In the genomic region with DNA sequence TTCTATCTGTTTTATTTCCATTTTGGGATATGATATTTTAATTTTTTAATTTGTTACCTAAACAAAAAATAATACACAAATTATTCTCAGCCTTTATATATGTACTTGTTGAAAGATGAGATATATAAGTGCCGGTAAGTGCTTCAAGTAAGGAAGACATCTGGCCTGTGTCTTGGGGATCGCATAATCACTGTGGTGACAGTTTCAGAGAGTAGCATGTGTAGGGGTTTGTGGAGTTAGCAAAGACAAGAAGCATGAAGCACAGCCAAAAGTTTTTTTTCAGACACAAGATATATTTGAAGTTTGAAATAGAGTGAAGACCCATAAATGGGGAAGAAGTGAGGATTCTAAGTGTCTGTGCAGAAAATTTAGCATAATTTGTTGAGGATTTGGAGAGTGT, we compare ENCODE assay signal across 22 cellular contexts.
"Had no signal": no experiment of that assay in that cellular context is flagged by ENCODE, and none has a peak within 500 bp of the region (broad histone marks: within the 10 kb centered on the region; RNA-seq: fewer than 3 reads in every experiment).

No MANE protein-coding gene starts in this region.

- H3K27ac Mint-ChIP-seq: IgD-negative memory B cell, T-helper 17 cell had no signal

- H3K27me3 Mint-ChIP-seq: IgD-negative memory B cell, T-helper 17 cell had no signal

- H3K27ac ChIP-seq: RWPE1 had no signal

- DNase-seq: KBM-7; MV-4-11; NCI-H1048; NCI-H1105; NCI-H1417; NCI-H1436 treated with DMSO at 0.1 percent for 48 hours; NCI-H1694; NCI-H187 treated with DMSO at 0.1 percent for 48 hours; NCI-H2029 treated with DMSO at 0.1 percent for 48 hours; NCI-H2171 treated with DMSO at 0.1 percent for 48 hours; NCI-H345; NCI-H69; NCI-H774; NK-92 treated with Interleukin-12 subunit alpha and Interleukin-12 subunit beta, amount 100 ng/mL, for 24 hours; PC-3; SHP77 treated with DMSO at 0.1 percent for 48 hours; T-helper 1 cell; T-helper 17 cell had no signal

- ATAC-seq: Panc1, PC-3, SK-N-SH treated with all-trans-retinoic acid at 6 μM for 48 hours, T-helper 17 cell had no signal

- H3K36me3 Mint-ChIP-seq: IgD-negative memory B cell had no signal

- H3K4me3 Mint-ChIP-seq: IgD-negative memory B cell, T-helper 17 cell had no signal

- H3K4me1 Mint-ChIP-seq: T-helper 17 cell had no signal
